Comparison of ENCODE assay signal across 8 cellular contexts in genomic region chr19:9435279-9436268, GRCh38. TPM values are rescaled to one million over a fixed set of nuclear protein-coding genes. Genes with fewer than 3 reads are reported as not detected.
A peak's percentile ranks its signal among the peaks of the same experiment; 100 is the strongest.
DNase-seq lines count a peak whose midpoint lies in the region; ATAC-seq and TF ChIP-seq lines count a peak whose summit lies in the region.

Gene ZNF266 (minus strand): TSS chr19:9435573. CDS start chr19:9420089, 15,484 bp downstream.

- TF ChIP-seq CTCF in GM10266 (IDR thresholded peaks at IDR 0.05; ENCODE audit: control insufficient read depth, insufficient read depth, low read depth, missing control alignments) (peak; percentile 52), ovary (IDR thresholded peaks at IDR 0.05) (peak; percentile 61 to 89 (median 87)), thyroid gland (IDR thresholded peaks at IDR 0.05) (peak; percentile 76 to 88 (median 82))

- WGBS in ovary, 3 donors = 12 to 16% (median 13%) methylated on average over 48 to 56 of the region's 56 CpGs
- WGBS in thyroid gland, 2 donors = 16 to 20% methylated on average over 42 to 43 of the region's 56 CpGs

- peak; percentile 92 for ATAC-seq in HG02610 (IDR thresholded peaks at IDR 0.05; ENCODE audit: unreplicated experiment)
- ATAC-seq in Right ventricle myocardium inferior = peak; percentile 93

- H3K4me3 ChIP-seq in ovary = peak within 1 kb of the TSS; percentile 68
- H3K4me3 ChIP-seq in thyroid gland (replicated peaks in 1 of 3) = peak within 1 kb of the TSS; percentile 40 to 84 (median 66)

- TF ChIP-seq POLR2A in ovary (IDR thresholded peaks at IDR 0.05) (no peak), thyroid gland (IDR thresholded peaks at IDR 0.05) (peak in 1 of 2 donors; percentile 44)

- H3K9me3 ChIP-seq in ovary (no peaks in the 10 kb centered on the region), thyroid gland (no peaks in the 10 kb centered on the region)

- H3K36me3 ChIP-seq in ovary (no peaks in the 10 kb centered on the region), thyroid gland (peaks cover 3 to 8% of the 10 kb centered on the region in 2 donors)

- H3K4me1 ChIP-seq in ovary (ENCODE audit: insufficient read depth) (peaks cover 4% of the 10 kb centered on the region), thyroid gland (peaks cover 16 to 19% of the 10 kb centered on the region in 2 donors)

- DNase-seq in GM10266 (ENCODE audit: extremely low spot score) (peak; percentile 88), NCI-H1092 treated with DMSO at 0.1 percent for 48 hours (lab: John Stamatoyannopoulos, UW) (peak; percentile 82), SKM-1 (lab: John Stamatoyannopoulos, UW; ENCODE audit: unreplicated experiment) (peak; percentile 82), Right ventricle myocardium inferior (ENCODE audit: missing footprints) (peak; percentile 93), ovary (peak; percentile 82 to 91 (median 88)), thyroid gland (peak; percentile 89 to 90)

- no peaks in the 10 kb centered on the region for H3K27me3 ChIP-seq in ovary
- H3K27me3 ChIP-seq in thyroid gland = no peaks in the 10 kb centered on the region

- peak within 1 kb of the TSS; percentile 97 for H3K4me3 Mint-ChIP-seq in activated naive CD8-positive, alpha-beta T cell

- no peaks in the 10 kb centered on the region for H3K27me3 Mint-ChIP-seq in activated naive CD8-positive, alpha-beta T cell

- H3K27ac ChIP-seq in ovary (peak within 1 kb of the TSS; percentile 70 to 75), thyroid gland (peak within 1 kb of the TSS; percentile 56 to 88 (median 86))

- no peak for TF ChIP-seq EP300 in ovary (IDR thresholded peaks at IDR 0.05)

- intact Hi-C loops in Right ventricle myocardium inferior (cut with DNase I) = loop anchor here (2.0 to 10.0 kb wide), 5 partner anchors 102 to 359 kb away; partner anchors contain the start of genes ZNF121, ZNF317 and ZNF426
- intact Hi-C loops in ovary (cut with DNase I) = no loop called here
- intact Hi-C loops in thyroid gland (cut with DNase I) = no loop called here

- peaks cover 28% of the 10 kb centered on the region for H3K36me3 Mint-ChIP-seq in activated naive CD8-positive, alpha-beta T cell

- H3K4me1 Mint-ChIP-seq in activated naive CD8-positive, alpha-beta T cell (ENCODE audit: low read depth) = peaks cover 46% of the 10 kb centered on the region

- peak within 1 kb of the TSS; percentile 96 for H3K27ac Mint-ChIP-seq in activated naive CD8-positive, alpha-beta T cell

- H3K9me3 Mint-ChIP-seq in activated naive CD8-positive, alpha-beta T cell (ENCODE audit: low read depth) = peaks cover 6% of the 10 kb centered on the region

RNA-seq across cellular contexts. Expression of gene ZNF266, which starts in this region (rescaled TPM):
- total RNA-seq in Right ventricle myocardium inferior = 7.2 TPM
- 10 to 100 TPM; 15.5 to 24.3 (median 22.9) TPM for total RNA-seq in ovary
- polyA plus RNA-seq in ovary = 10 to 100 TPM; 23.0 to 27.6 TPM
- total RNA-seq in thyroid gland = 10 to 100 TPM; 29.6 to 42.2 (median 34.8) TPM

Comparison
In these comparisons a context has a peak if more than half of its experiments do, and no peak if none do; other contexts are left out.
1. Peak in every context shown above with its lines: DNase-seq, ATAC-seq, H3K4me3 ChIP-seq and H3K27ac ChIP-seq.